9 cellular contexts compared by ENCODE assay signal in genomic region chr5:95818181-95819147, GRCh38. TPM values are rescaled to one million over a fixed set of nuclear protein-coding genes. Genes with fewer than 3 reads are reported as not detected.
DNase-seq lines count a peak whose midpoint lies in the region; ATAC-seq and TF ChIP-seq lines count a peak whose summit lies in the region.
"Had no signal": no experiment of that assay in that cellular context is flagged by ENCODE, and none has a peak within 500 bp of the region (broad histone marks: within the 10 kb centered on the region; RNA-seq: fewer than 3 reads in every experiment).

No MANE protein-coding gene starts in this region.

- CTCF ChIA-PET in A673 (lab: Charles Lee), result no interaction called here

- peaks cover 39% of the 10 kb centered on the region for H3K36me3 Mint-ChIP-seq in activated T-cell treated with anti-CD3 and anti-CD28 coated beads, Interleukin-2, amount 50 U/mL, for 24 hours (ENCODE audit: low read depth)
- H3K36me3 Mint-ChIP-seq in activated T-cell treated with anti-CD3 and anti-CD28 coated beads, Interleukin-2, amount 50 U/mL, for 72 hours (ENCODE audit: insufficient read depth in 2 of 2), result peaks cover 2 to 7% of the 10 kb centered on the region in 2 donors

- H3K27ac ChIP-seq in suprapubic skin (peak overlapping the region; percentile 35), A673 (ENCODE audit: low read depth, low read length, poor library complexity, severe bottlenecking) (no peak overlapping the region)
- H3K27ac ChIP-seq: SK-N-MC had no signal

- H3K27ac Mint-ChIP-seq in activated T-cell treated with anti-CD3 and anti-CD28 coated beads, Interleukin-2, amount 50 U/mL, for 24 hours, result peak overlapping the region; percentile 88
- H3K27ac Mint-ChIP-seq in activated T-cell treated with anti-CD3 and anti-CD28 coated beads, Interleukin-2, amount 50 U/mL, for 72 hours, result peak overlapping the region; percentile 85

- intact Hi-C loops in A673 (cut with micrococcal nuclease; ENCODE audit: unreplicated experiment), result no loop called here

- peak overlapping the region; percentile 91 for H3K4me3 Mint-ChIP-seq in activated T-cell treated with anti-CD3 and anti-CD28 coated beads, Interleukin-2, amount 50 U/mL, for 24 hours
- peak overlapping the region; percentile 75 to 91 for H3K4me3 Mint-ChIP-seq in activated T-cell treated with anti-CD3 and anti-CD28 coated beads, Interleukin-2, amount 50 U/mL, for 72 hours

- no peaks in the 10 kb centered on the region for H3K9me3 Mint-ChIP-seq in activated T-cell treated with anti-CD3 and anti-CD28 coated beads, Interleukin-2, amount 50 U/mL, for 24 hours
- H3K9me3 Mint-ChIP-seq in activated T-cell treated with anti-CD3 and anti-CD28 coated beads, Interleukin-2, amount 50 U/mL, for 72 hours, result no peaks in the 10 kb centered on the region

- H3K27me3 Mint-ChIP-seq in activated T-cell treated with anti-CD3 and anti-CD28 coated beads, Interleukin-2, amount 50 U/mL, for 24 hours, result no peaks in the 10 kb centered on the region
- H3K27me3 Mint-ChIP-seq in activated T-cell treated with anti-CD3 and anti-CD28 coated beads, Interleukin-2, amount 50 U/mL, for 72 hours (ENCODE audit: low read depth), result no peaks in the 10 kb centered on the region

- peaks cover 48% of the 10 kb centered on the region for H3K4me1 ChIP-seq in suprapubic skin
- peaks cover 31% of the 10 kb centered on the region for H3K4me1 ChIP-seq in A673 (ENCODE audit: insufficient read depth, low read length, poor library complexity, severe bottlenecking)

- POLR2A ChIA-PET in A673 (lab: Charles Lee; ENCODE audit: low non-redundant PET), result no interaction called here

- H3K9me3 ChIP-seq in suprapubic skin, result no peaks in the 10 kb centered on the region
- H3K9me3 ChIP-seq in A673 (ENCODE audit: low read depth, low read length, poor library complexity, severe bottlenecking), result no peaks in the 10 kb centered on the region

- no peaks in the 10 kb centered on the region for H3K27me3 ChIP-seq in suprapubic skin
- H3K27me3 ChIP-seq in A673 (replicated peaks; ENCODE audit: insufficient read depth, low read depth, low read length, poor library complexity), result no peaks in the 10 kb centered on the region

- no peak for TF ChIP-seq CTCF in suprapubic skin (IDR thresholded peaks at IDR 0.05)
- no peak for TF ChIP-seq CTCF in A673 (conservative IDR thresholded peaks at IDR 0.05; ENCODE audit: low read depth, low read length)

- WGBS in suprapubic skin, result 72% methylated on average over 14 of the region's 14 CpGs

- peak; percentile 36 to 44 for ATAC-seq in activated T-cell treated with anti-CD3 and anti-CD28 coated beads, Interleukin-2, amount 50 U/mL, for 72 hours (replicated peaks in 1 of 2)
- ATAC-seq in HG03280 (IDR thresholded peaks at IDR 0.05; ENCODE audit: unreplicated experiment), result no peak

- DNase-seq in activated T-cell treated with anti-CD3 and anti-CD28 coated beads, Interleukin-2, amount 50 U/mL, for 24 hours, result peak; percentile 62
- DNase-seq in activated T-cell treated with anti-CD3 and anti-CD28 coated beads, Interleukin-2, amount 50 U/mL, for 1 hour, result no peak
- peak; percentile 39 to 42 for DNase-seq in activated T-cell treated with anti-CD3 and anti-CD28 coated beads, Interleukin-2, amount 50 U/mL, for 72 hours
- DNase-seq in kidney tubule cell (ENCODE audit: low spot score) (peak; percentile 46), suprapubic skin (ENCODE audit: low spot score in 2 of 2) (no peak), cortex of kidney (lab: John Stamatoyannopoulos, UW) (no peak), A673 (ENCODE audit: low spot score) (no peak)

- TF ChIP-seq POLR2A in suprapubic skin (IDR thresholded peaks at IDR 0.05), result no peak

- peak overlapping the region; percentile 61 for H3K4me3 ChIP-seq in suprapubic skin
- H3K4me3 ChIP-seq in A673 (ENCODE audit: low read depth, low read length, poor library complexity, severe bottlenecking), result no peak overlapping the region
- H3K4me3 ChIP-seq: SK-N-MC had no signal

- no TSS peak for BruUV-seq in A673 (replicated peaks; lab: Mats Ljungman, UMichigan)

- no peak for TF ChIP-seq EP300 in suprapubic skin (IDR thresholded peaks at IDR 0.05)

- peaks cover 80% of the 10 kb centered on the region for H3K4me1 Mint-ChIP-seq in activated T-cell treated with anti-CD3 and anti-CD28 coated beads, Interleukin-2, amount 50 U/mL, for 24 hours (ENCODE audit: low read depth)
- peaks cover 80% of the 10 kb centered on the region for H3K4me1 Mint-ChIP-seq in activated T-cell treated with anti-CD3 and anti-CD28 coated beads, Interleukin-2, amount 50 U/mL, for 72 hours (ENCODE audit: low read depth)

- H3K36me3 ChIP-seq in suprapubic skin (peaks cover 4% of the 10 kb centered on the region), A673 (ENCODE audit: insufficient read depth, low read length, poor library complexity, severe bottlenecking) (no peaks in the 10 kb centered on the region)

RNA-seq across cellular contexts. Expression of gene GLRX, which starts 4.1 kb away (rescaled TPM):
- 10 to 100 TPM; 19.1 to 23.4 TPM for total RNA-seq in activated T-cell treated with anti-CD3 and anti-CD28 coated beads, Interleukin-2, amount 50 U/mL, for 72 hours
- total RNA-seq in suprapubic skin (100 to 1,000 TPM in 2 of 4 donors, 10 to 100 TPM in 2; 30.9 to 151 (median 80.0) TPM), A673 (2021) (27.3 and 28.6 TPM in 2 replicates)

Comparison
In these comparisons a context has a peak if more than half of its experiments do, and no peak if none do; other contexts are left out.
1. DNase-seq: peak in activated T-cell treated with anti-CD3 and anti-CD28 coated beads, Interleukin-2, amount 50 U/mL, for 24 hours (single experiment), activated T-cell treated with anti-CD3 and anti-CD28 coated beads, Interleukin-2, amount 50 U/mL, for 72 hours (2 of 2) and kidney tubule cell (single experiment); none in activated T-cell treated with anti-CD3 and anti-CD28 coated beads, Interleukin-2, amount 50 U/mL, for 1 hour (single experiment), suprapubic skin (0 of 2), cortex of kidney (single experiment) and A673 (single experiment).